ENCODE assay signal across 1 cellular context in genomic region chr2:168184896-168185513, GRCh38.
A peak's percentile ranks its signal among the peaks of the same experiment; 100 is the strongest.
TF ChIP-seq lines count a peak whose summit lies in the region.

No MANE protein-coding gene starts in this region.

TF ChIP-seq in IMR-90, 13 proteins besides CTCF, POLR2A, EP300 and RAD21:
- TF ChIP-seq RFX5 (IDR thresholded peaks at IDR 0.05; ENCODE audit: low read depth, low read length): no peak
- no peak for TF ChIP-seq CHD1 (IDR thresholded peaks at IDR 0.05; ENCODE audit: low read depth, low read length)
- TF ChIP-seq FOS (IDR thresholded peaks at IDR 0.05; ENCODE audit: low read depth, low read length): peak; percentile 24; the same call in 1 of the 2 replicates
- TF ChIP-seq, protein P1, sequence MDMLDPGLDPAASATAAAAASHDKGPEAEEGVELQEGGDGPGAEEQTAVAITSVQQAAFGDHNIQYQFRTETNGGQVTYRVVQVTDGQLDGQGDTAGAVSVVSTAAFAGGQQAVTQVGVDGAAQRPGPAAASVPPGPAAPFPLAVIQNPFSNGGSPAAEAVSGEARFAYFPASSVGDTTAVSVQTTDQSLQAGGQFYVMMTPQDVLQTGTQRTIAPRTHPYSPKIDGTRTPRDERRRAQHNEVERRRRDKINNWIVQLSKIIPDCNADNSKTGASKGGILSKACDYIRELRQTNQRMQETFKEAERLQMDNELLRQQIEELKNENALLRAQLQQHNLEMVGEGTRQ (IDR thresholded peaks at IDR 0.05; ENCODE audit: low read depth, low read length): no peak
- no peak for TF ChIP-seq SMC3 (IDR thresholded peaks at IDR 0.05; ENCODE audit: low read depth, low read length)
